ENCODE assay signal across 8 cellular contexts in genomic region chr5:138449501-138450239, GRCh38. TPM values are rescaled to one million over a fixed set of nuclear protein-coding genes. Genes with fewer than 3 reads are reported as not detected.
DNase-seq lines count a peak whose midpoint lies in the region; ATAC-seq and TF ChIP-seq lines count a peak whose summit lies in the region.

No MANE protein-coding gene starts in this region.

- H3K4me3 ChIP-seq in HUES6 (ENCODE audit: low read depth, low read length) = peak overlapping the region; percentile 9; the same call in 1 of the 2 replicates

- H3K36me3 ChIP-seq in HUES6 (ENCODE audit: control insufficient read depth, insufficient read depth, low read length) = no peaks in the 10 kb centered on the region

- no peaks in the 10 kb centered on the region for H3K27me3 ChIP-seq in HUES6 (ENCODE audit: control insufficient read depth, insufficient read depth, low read length)

- POLR2A ChIA-PET in naive thymus-derived CD8-positive, alpha-beta T cell (lab: Charles Lee) = interaction anchor here (0.5 to 3.1 kb wide), 8 partner anchors 15 to 896 kb away, joined by 3 to 21 read pairs (median 4); partner anchors contain the start of gene EGR1

- peaks cover 16% of the 10 kb centered on the region for H3K4me1 ChIP-seq in HUES6 (ENCODE audit: control insufficient read depth, insufficient read depth, low read length)

- peaks cover 3 to 7% (median 6%) of the 10 kb centered on the region in 4 donors for H3K4me1 Mint-ChIP-seq in naive thymus-derived CD8-positive, alpha-beta T cell
- H3K4me1 Mint-ChIP-seq in stimulated activated memory B cell treated with anti-CD40 and anti-IgM and Interleukin-4, amounts not matched to agents 10 μg/mL and 1 μg/mL and 100 μg/mL, for 72 hours = peaks cover 8% of the 10 kb centered on the region

- H3K9ac ChIP-seq in HUES6 (ENCODE audit: low read length) = no peak overlapping the region

- no peaks in the 10 kb centered on the region for H3K27me3 Mint-ChIP-seq in naive thymus-derived CD8-positive, alpha-beta T cell
- H3K27me3 Mint-ChIP-seq in stimulated activated memory B cell treated with anti-CD40 and anti-IgM and Interleukin-4, amounts not matched to agents 10 μg/mL and 1 μg/mL and 100 μg/mL, for 72 hours = no peaks in the 10 kb centered on the region

- peak; percentile 68 for ATAC-seq in GM19043 (IDR thresholded peaks at IDR 0.05; ENCODE audit: low read depth, unreplicated experiment)
- ATAC-seq in esophagus mucosa = peak; percentile 90
- peak; percentile 88 to 97 for ATAC-seq in naive thymus-derived CD8-positive, alpha-beta T cell
- peak; percentile 74 for ATAC-seq in stimulated activated memory B cell treated with anti-CD40 and anti-IgM and Interleukin-4, amounts not matched to agents 10 μg/mL and 1 μg/mL and 100 μg/mL, for 72 hours

- H3K27ac ChIP-seq in HUES6 (ENCODE audit: low read depth, low read length) = no peak overlapping the region

- H3K4me3 Mint-ChIP-seq in naive thymus-derived CD8-positive, alpha-beta T cell = peak overlapping the region in 4 of 10 donors; percentile 34 to 39 (median 36)
- peak overlapping the region; percentile 43 for H3K4me3 Mint-ChIP-seq in stimulated activated memory B cell treated with anti-CD40 and anti-IgM and Interleukin-4, amounts not matched to agents 10 μg/mL and 1 μg/mL and 100 μg/mL, for 72 hours

- peak; percentile 89 for DNase-seq in Ammon's horn (ENCODE audit: low spot score)
- DNase-seq in activated T-cell treated with anti-CD3 and anti-CD28 coated beads, Interleukin-2, amount 50 U/mL, for 48 hours = peak; percentile 93
- DNase-seq in naive thymus-derived CD8-positive, alpha-beta T cell = peak; percentile 48 to 82 (median 68)

- no peaks in the 10 kb centered on the region for H3K9me3 Mint-ChIP-seq in naive thymus-derived CD8-positive, alpha-beta T cell
- H3K9me3 Mint-ChIP-seq in stimulated activated memory B cell treated with anti-CD40 and anti-IgM and Interleukin-4, amounts not matched to agents 10 μg/mL and 1 μg/mL and 100 μg/mL, for 72 hours = no peaks in the 10 kb centered on the region

- no peaks in the 10 kb centered on the region for H3K9me3 ChIP-seq in HUES6 (ENCODE audit: control insufficient read depth, insufficient read depth, low read depth, low read length)

- peak overlapping the region in 2 of 10 donors; percentile 72 to 74 for H3K27ac Mint-ChIP-seq in naive thymus-derived CD8-positive, alpha-beta T cell
- H3K27ac Mint-ChIP-seq in stimulated activated memory B cell treated with anti-CD40 and anti-IgM and Interleukin-4, amounts not matched to agents 10 μg/mL and 1 μg/mL and 100 μg/mL, for 72 hours = peak overlapping the region; percentile 33

- no peaks in the 10 kb centered on the region for H3K36me3 Mint-ChIP-seq in naive thymus-derived CD8-positive, alpha-beta T cell
- H3K36me3 Mint-ChIP-seq in stimulated activated memory B cell treated with anti-CD40 and anti-IgM and Interleukin-4, amounts not matched to agents 10 μg/mL and 1 μg/mL and 100 μg/mL, for 72 hours = no peaks in the 10 kb centered on the region

TF ChIP-seq in PFSK-1, 5 proteins besides CTCF, POLR2A, EP300 and RAD21:
- TF ChIP-seq REST (IDR thresholded peaks at IDR 0.05; ENCODE audit: insufficient read depth in 1 of 2, low read depth in 2 of 2, low read length in 2 of 2) = 0 out of 4 replicates have a peak, but pooled peaks have one; percentile 13 to 50
- peak; percentile 76 for TF ChIP-seq FOXP2 (optimal IDR thresholded peaks at IDR 0.05; ENCODE audit: borderline replicate concordance, extremely low read depth, extremely low read length, insufficient read depth)
- TF ChIP-seq TAF1 (IDR thresholded peaks at IDR 0.05; ENCODE audit: borderline replicate concordance, insufficient read depth, low read length) = no peak

RNA-seq across cellular contexts. Expression of gene REEP2, which starts 10.8 kb away (rescaled TPM):
- polyA plus RNA-seq in PFSK-1 (2012; ENCODE audit: insufficient read length, low read depth) = 13.4 TPM
- total RNA-seq in esophagus mucosa = 0.36 TPM
- total RNA-seq in naive thymus-derived CD8-positive, alpha-beta T cell = under 1 TPM; 0.44 to 0.75 TPM
- polyA plus RNA-seq in naive thymus-derived CD8-positive, alpha-beta T cell = under 1 TPM in 2 of 3 donors, not detected in 1; 0.28 to 0.39 TPM

RNA-seq across cellular contexts. Expression of gene EGR1, which starts 15.6 kb away (rescaled TPM):
- polyA plus RNA-seq in PFSK-1 (2012; ENCODE audit: insufficient read length, low read depth) = 0.09 TPM
- 35.1 TPM for total RNA-seq in esophagus mucosa
- total RNA-seq in naive thymus-derived CD8-positive, alpha-beta T cell = 1 to 10 TPM; 1.8 to 2.2 TPM
- polyA plus RNA-seq in naive thymus-derived CD8-positive, alpha-beta T cell = under 1 TPM in 2 of 3 donors, not detected in 1; 0.36 to 0.66 TPM

Comparison
In these comparisons a context has a peak if more than half of its experiments do, and no peak if none do; other contexts are left out.
1. RNA of gene EGR1, which starts 15.6 kb away (total RNA-seq): 35.1 TPM in esophagus mucosa (single experiment); 1.8 to 2.2 TPM in naive thymus-derived CD8-positive, alpha-beta T cell; every median in the first group is over 10 times any median in the second.
2. Peak in every context shown above with its lines, with median percentiles within 50 percentile points of each other: DNase-seq and ATAC-seq.